Comparison of ENCODE assay signal across 1 cellular context in the genomic region with DNA sequence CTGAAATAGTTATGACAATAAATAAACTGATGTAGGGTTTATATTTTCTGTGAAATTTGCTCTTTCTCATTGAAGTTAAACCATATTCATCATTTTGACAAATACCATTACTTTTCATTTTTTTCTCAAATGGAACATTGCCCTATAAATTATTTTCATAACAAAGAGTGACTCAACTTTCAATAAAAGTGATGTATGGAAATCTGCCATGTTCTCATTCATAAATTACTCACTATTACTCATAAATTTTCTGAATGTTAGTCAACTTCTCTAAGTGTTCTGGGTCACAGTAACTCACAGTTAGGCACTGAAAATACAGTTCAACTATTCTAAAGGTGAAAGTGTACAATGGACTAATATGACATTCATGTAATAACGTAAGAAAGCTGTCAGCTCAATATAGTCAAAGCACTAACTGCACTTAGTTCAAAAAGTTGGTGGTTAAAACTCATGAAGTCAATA.
TF ChIP-seq lines count a peak whose summit lies in the region.

No MANE protein-coding gene starts in this region.

TF ChIP-seq in IMR-90, 13 proteins besides CTCF, POLR2A, EP300 and RAD21 (continued from another document):
- TF ChIP-seq RCOR1 (IDR thresholded peaks at IDR 0.05; ENCODE audit: insufficient replicate concordance, low read length) (no peak), MAFK (IDR thresholded peaks at IDR 0.05; ENCODE audit: low read depth, low read length) (no peak), RFX5 (IDR thresholded peaks at IDR 0.05; ENCODE audit: low read depth, low read length) (no peak), CEBPB (IDR thresholded peaks at IDR 0.05; ENCODE audit: low read depth, low read length) (no peak), NFE2L2 (IDR thresholded peaks at IDR 0.05; ENCODE audit: low read depth, low read length) (no peak), SMC3 (IDR thresholded peaks at IDR 0.05; ENCODE audit: low read depth, low read length) (no peak), MXI1 (IDR thresholded peaks at IDR 0.05; ENCODE audit: borderline replicate concordance, low read depth, low read length) (no peak), CHD1 (IDR thresholded peaks at IDR 0.05; ENCODE audit: low read depth, low read length) (no peak), MAZ (IDR thresholded peaks at IDR 0.05; ENCODE audit: borderline replicate concordance, low read depth, low read length) (no peak)
- TF ChIP-seq, protein P1, sequence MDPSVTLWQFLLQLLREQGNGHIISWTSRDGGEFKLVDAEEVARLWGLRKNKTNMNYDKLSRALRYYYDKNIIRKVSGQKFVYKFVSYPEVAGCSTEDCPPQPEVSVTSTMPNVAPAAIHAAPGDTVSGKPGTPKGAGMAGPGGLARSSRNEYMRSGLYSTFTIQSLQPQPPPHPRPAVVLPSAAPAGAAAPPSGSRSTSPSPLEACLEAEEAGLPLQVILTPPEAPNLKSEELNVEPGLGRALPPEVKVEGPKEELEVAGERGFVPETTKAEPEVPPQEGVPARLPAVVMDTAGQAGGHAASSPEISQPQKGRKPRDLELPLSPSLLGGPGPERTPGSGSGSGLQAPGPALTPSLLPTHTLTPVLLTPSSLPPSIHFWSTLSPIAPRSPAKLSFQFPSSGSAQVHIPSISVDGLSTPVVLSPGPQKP (IDR thresholded peaks at IDR 0.05; ENCODE audit: borderline replicate concordance, low read depth, low read length) = no peak
TF ChIP-seq in IMR-90: peak in this region for 0.
